Comparison of ENCODE assay signal across 1 cellular context in the genomic region with DNA sequence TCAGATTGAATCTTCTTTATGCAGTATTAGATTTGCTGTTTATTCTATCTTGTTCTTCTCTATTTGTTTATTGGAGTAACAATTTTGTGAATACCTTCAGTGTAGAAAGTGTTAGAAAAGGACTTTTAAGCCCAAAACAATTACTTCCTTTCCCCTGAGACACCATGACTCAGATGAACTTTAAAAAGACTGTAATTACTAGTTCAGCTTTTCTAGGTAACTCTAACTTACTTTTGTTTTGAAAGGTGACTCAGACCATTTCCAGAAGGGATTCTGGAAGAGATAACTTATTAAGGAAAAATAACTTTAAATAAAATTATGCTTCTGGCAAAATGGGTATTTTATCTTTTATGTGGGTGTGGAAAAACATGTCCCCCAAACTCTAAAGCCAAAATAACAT.
TF ChIP-seq lines count a peak whose summit lies in the region.

No MANE protein-coding gene starts in this region.

TF ChIP-seq in HCT116, 20 proteins besides CTCF, POLR2A, EP300 and RAD21 (continued from another document):
- TF ChIP-seq, protein P1, sequence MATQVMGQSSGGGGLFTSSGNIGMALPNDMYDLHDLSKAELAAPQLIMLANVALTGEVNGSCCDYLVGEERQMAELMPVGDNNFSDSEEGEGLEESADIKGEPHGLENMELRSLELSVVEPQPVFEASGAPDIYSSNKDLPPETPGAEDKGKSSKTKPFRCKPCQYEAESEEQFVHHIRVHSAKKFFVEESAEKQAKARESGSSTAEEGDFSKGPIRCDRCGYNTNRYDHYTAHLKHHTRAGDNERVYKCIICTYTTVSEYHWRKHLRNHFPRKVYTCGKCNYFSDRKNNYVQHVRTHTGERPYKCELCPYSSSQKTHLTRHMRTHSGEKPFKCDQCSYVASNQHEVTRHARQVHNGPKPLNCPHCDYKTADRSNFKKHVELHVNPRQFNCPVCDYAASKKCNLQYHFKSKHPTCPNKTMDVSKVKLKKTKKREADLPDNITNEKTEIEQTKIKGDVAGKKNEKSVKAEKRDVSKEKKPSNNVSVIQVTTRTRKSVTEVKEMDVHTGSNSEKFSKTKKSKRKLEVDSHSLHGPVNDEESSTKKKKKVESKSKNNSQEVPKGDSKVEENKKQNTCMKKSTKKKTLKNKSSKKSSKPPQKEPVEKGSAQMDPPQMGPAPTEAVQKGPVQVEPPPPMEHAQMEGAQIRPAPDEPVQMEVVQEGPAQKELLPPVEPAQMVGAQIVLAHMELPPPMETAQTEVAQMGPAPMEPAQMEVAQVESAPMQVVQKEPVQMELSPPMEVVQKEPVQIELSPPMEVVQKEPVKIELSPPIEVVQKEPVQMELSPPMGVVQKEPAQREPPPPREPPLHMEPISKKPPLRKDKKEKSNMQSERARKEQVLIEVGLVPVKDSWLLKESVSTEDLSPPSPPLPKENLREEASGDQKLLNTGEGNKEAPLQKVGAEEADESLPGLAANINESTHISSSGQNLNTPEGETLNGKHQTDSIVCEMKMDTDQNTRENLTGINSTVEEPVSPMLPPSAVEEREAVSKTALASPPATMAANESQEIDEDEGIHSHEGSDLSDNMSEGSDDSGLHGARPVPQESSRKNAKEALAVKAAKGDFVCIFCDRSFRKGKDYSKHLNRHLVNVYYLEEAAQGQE (IDR thresholded peaks at IDR 0.05; ENCODE audit: low read depth) = no peak
